9 cellular contexts compared by ENCODE assay signal in genomic region chrX:53048169-53049126, GRCh38. TPM values are rescaled to one million over a fixed set of nuclear protein-coding genes. Genes with fewer than 3 reads are reported as not detected.
A peak's percentile ranks its signal among the peaks of the same experiment; 100 is the strongest.
DNase-seq lines count a peak whose midpoint lies in the region; ATAC-seq, FAIRE-seq and TF ChIP-seq lines count a peak whose summit lies in the region.
"Had no signal": no experiment of that assay in that cellular context is flagged by ENCODE, and none has a peak within 500 bp of the region (broad histone marks: within the 10 kb centered on the region; RNA-seq: fewer than 3 reads in every experiment).

Gene GPR173 (plus strand): TSS chrX:53048789. CDS start chrX:53076622, 27,833 bp downstream.

- H3K79me1 ChIP-seq in mesendoderm (ENCODE audit: low read length), result no peaks in the 10 kb centered on the region

- H3K27ac Mint-ChIP-seq in endodermal cell (no peak within 1 kb of the TSS), type B pancreatic cell (peak within 1 kb of the TSS; percentile 50)
- H3K27ac Mint-ChIP-seq: IgD-negative memory B cell had no signal

- no peak within 1 kb of the TSS for H2AK5ac ChIP-seq in mesendoderm (ENCODE audit: low read length)

- H3K56ac ChIP-seq in mesendoderm (ENCODE audit: low read length), result peak within 1 kb of the TSS; percentile 83

- H2BK5ac ChIP-seq in mesendoderm (ENCODE audit: low read length), result no peak within 1 kb of the TSS

- H2BK15ac ChIP-seq in mesendoderm (replicated peaks; ENCODE audit: low read depth), result no peak within 1 kb of the TSS

- H3K27me3 ChIP-seq in endodermal cell (ENCODE audit: control insufficient read depth, insufficient read depth, low read length, poor library complexity, severe bottlenecking) (no peaks in the 10 kb centered on the region), mesendoderm (ENCODE audit: insufficient read depth, low read length, poor library complexity) (no peaks in the 10 kb centered on the region)

- no peaks in the 10 kb centered on the region for H3K27me3 Mint-ChIP-seq in endodermal cell (ENCODE audit: insufficient read depth)
- H3K27me3 Mint-ChIP-seq in type B pancreatic cell, result no peaks in the 10 kb centered on the region

- H3K9me3 ChIP-seq in endodermal cell (ENCODE audit: control insufficient read depth, low read length), result no peaks in the 10 kb centered on the region

- H3K4me3 Mint-ChIP-seq in endodermal cell (peak within 1 kb of the TSS; percentile 54), type B pancreatic cell (peak within 1 kb of the TSS; percentile 88)

- no peak for TF ChIP-seq POLR2A in GM12891 (IDR thresholded peaks at IDR 0.05; ENCODE audit: low read depth, low read length)

- peak within 1 kb of the TSS; percentile 56 for H3K4me2 ChIP-seq in mesendoderm (ENCODE audit: low read length)

- H3K4me1 ChIP-seq in endodermal cell (ENCODE audit: control insufficient read depth, insufficient read depth, low read length) (no peaks in the 10 kb centered on the region), mesendoderm (ENCODE audit: control insufficient read depth, low read depth, low read length) (no peaks in the 10 kb centered on the region)

- TF ChIP-seq CTCF in endodermal cell (conservative IDR thresholded peaks at IDR 0.05), result no peak
- no peak for TF ChIP-seq CTCF in type B pancreatic cell (conservative IDR thresholded peaks at IDR 0.05)

- H3K4me1 Mint-ChIP-seq in endodermal cell (no peaks in the 10 kb centered on the region), type B pancreatic cell (ENCODE audit: unreplicated experiment) (peaks cover 5% of the 10 kb centered on the region)
- H3K4me1 Mint-ChIP-seq: IgD-negative memory B cell had no signal

- H4K8ac ChIP-seq in mesendoderm (ENCODE audit: low read depth, low read length), result no peak within 1 kb of the TSS

- DNase-seq in GM03348 (ENCODE audit: low spot score), result peak; percentile 72
- peak; percentile 32 for DNase-seq in NCI-H748 treated with DMSO at 0.1 percent for 48 hours (lab: John Stamatoyannopoulos, UW)
- peak; percentile 85 for DNase-seq in endodermal cell
- DNase-seq in mesendoderm, result peak; percentile 68
- no peak for DNase-seq in type B pancreatic cell (ENCODE audit: extremely low spot score, unreplicated experiment)
- no peak for DNase-seq in GM12891 (ENCODE audit: insufficient read length, low spot score)
- no peak for DNase-seq in activated effector memory CD4-positive, alpha-beta T cell treated with anti-CD3 and anti-CD28 coated beads, Interleukin-2, amount 50 U/mL, for 16 hours

- ATAC-seq in GM21526 (IDR thresholded peaks at IDR 0.05; ENCODE audit: low FRiP score, unreplicated experiment), result no peak

- H3K18ac ChIP-seq in mesendoderm (ENCODE audit: low read length), result no peak within 1 kb of the TSS

- no peaks in the 10 kb centered on the region for H3K36me3 Mint-ChIP-seq in endodermal cell (ENCODE audit: low read depth)
- no peaks in the 10 kb centered on the region for H3K36me3 Mint-ChIP-seq in type B pancreatic cell
- H3K36me3 Mint-ChIP-seq: IgD-negative memory B cell had no signal

- H3K4me3 ChIP-seq in endodermal cell (ENCODE audit: low read length), result peak within 1 kb of the TSS; percentile 45
- peak within 1 kb of the TSS; percentile 37 for H3K4me3 ChIP-seq in mesendoderm (ENCODE audit: low read length)

- H3K4ac ChIP-seq in mesendoderm (ENCODE audit: low read depth, low read length), result peak within 1 kb of the TSS; percentile 61

- peak within 1 kb of the TSS; percentile 71 for H4K5ac ChIP-seq in mesendoderm (ENCODE audit: low read length)

- no peaks in the 10 kb centered on the region for H3K36me3 ChIP-seq in endodermal cell (ENCODE audit: control insufficient read depth, insufficient read depth, low read length)
- H3K36me3 ChIP-seq in mesendoderm (ENCODE audit: control insufficient read depth, insufficient read depth, low read length), result no peaks in the 10 kb centered on the region

- H3K9ac ChIP-seq in endodermal cell (ENCODE audit: extremely low read depth, low read length, poor library complexity, severe bottlenecking) (no peak within 1 kb of the TSS), mesendoderm (ENCODE audit: low read length) (peak within 1 kb of the TSS; percentile 61)

- no peak within 1 kb of the TSS for H2BK120ac ChIP-seq in mesendoderm (ENCODE audit: low read depth, low read length)

- FAIRE-seq in GM12891 (lab: Jason Lieb, UNC), result no peak

- WGBS in endodermal cell (ENCODE audit: insufficient coverage in 1 of 2, insufficient read length in 1 of 2), 2 experiments, result 0 to 6% methylated on average over 1 to 21 of the region's 38 CpGs
- no CpG with 5 or more reads among the region's 38 CpGs for WGBS in mesendoderm (ENCODE audit: extremely low coverage, insufficient coverage, low lambda C conversion rate)

- peak within 1 kb of the TSS; percentile 95 for H3K27ac ChIP-seq in endodermal cell (ENCODE audit: low read depth, low read length)
- H3K27ac ChIP-seq in mesendoderm (ENCODE audit: low read depth, low read length), result no peak within 1 kb of the TSS

- H3K23ac ChIP-seq in mesendoderm (ENCODE audit: low read length), result no peak within 1 kb of the TSS

- H3K9me3 Mint-ChIP-seq in endodermal cell, result peaks cover 55% of the 10 kb centered on the region
- H3K9me3 Mint-ChIP-seq in type B pancreatic cell, result no peaks in the 10 kb centered on the region
- H3K9me3 Mint-ChIP-seq: IgD-negative memory B cell had no signal

- peaks cover 2% of the 10 kb centered on the region for H3K79me2 ChIP-seq in mesendoderm (ENCODE audit: control insufficient read depth, insufficient read depth, low read length)

TF ChIP-seq in GM12891, 5 proteins besides CTCF, POLR2A, EP300 and RAD21:
- no peak for TF ChIP-seq PAX5 (IDR thresholded peaks at IDR 0.05; ENCODE audit: insufficient read depth, low read length, severe bottlenecking)
- no peak for TF ChIP-seq POLR2AphosphoS5 (IDR thresholded peaks at IDR 0.05; ENCODE audit: low read depth, low read length)
- no peak for TF ChIP-seq POU2F2 (IDR thresholded peaks at IDR 0.05; ENCODE audit: low read depth, low read length)
- TF ChIP-seq SPI1 (IDR thresholded peaks at IDR 0.05; ENCODE audit: low read depth, low read length), result no peak
- TF ChIP-seq TAF1 (IDR thresholded peaks at IDR 0.05; ENCODE audit: low read depth, low read length), result no peak

RNA-seq across cellular contexts. Expression of gene GPR173, which starts in this region (rescaled TPM):
- total RNA-seq in endodermal cell, result 1 to 10 TPM; 7.0 to 9.4 TPM
- polyA plus RNA-seq in endodermal cell (2013, experiment 1 of 2), result 16.5 TPM
- polyA plus RNA-seq in endodermal cell (2013, experiment 2 of 2), result 14.7 TPM
- 1.4 TPM for polyA plus RNA-seq in mesendoderm (2013, experiment 1 of 2)
- 1.4 TPM for polyA plus RNA-seq in mesendoderm (2013, experiment 2 of 2)
- 4.5 and 11.5 TPM in 2 replicates for total RNA-seq in type B pancreatic cell (ENCODE audit: low replicate concordance)
- polyA plus RNA-seq in GM12891 (2012; ENCODE audit: low read depth, missing spikeins), result not detected
- polyA plus RNA-seq: IgD-negative memory B cell had no signal

Comparison
In these comparisons a context has a peak if more than half of its experiments do, and no peak if none do; other contexts are left out.
1. DNase-seq: peak in GM03348 (single experiment), NCI-H748 treated with DMSO at 0.1 percent for 48 hours (single experiment), endodermal cell (single experiment) and mesendoderm (single experiment); none in type B pancreatic cell (single experiment), GM12891 (single experiment) and activated effector memory CD4-positive, alpha-beta T cell treated with anti-CD3 and anti-CD28 coated beads, Interleukin-2, amount 50 U/mL, for 16 hours (single experiment).